ENCODE assay signal across 17 cellular contexts in the genomic region with DNA sequence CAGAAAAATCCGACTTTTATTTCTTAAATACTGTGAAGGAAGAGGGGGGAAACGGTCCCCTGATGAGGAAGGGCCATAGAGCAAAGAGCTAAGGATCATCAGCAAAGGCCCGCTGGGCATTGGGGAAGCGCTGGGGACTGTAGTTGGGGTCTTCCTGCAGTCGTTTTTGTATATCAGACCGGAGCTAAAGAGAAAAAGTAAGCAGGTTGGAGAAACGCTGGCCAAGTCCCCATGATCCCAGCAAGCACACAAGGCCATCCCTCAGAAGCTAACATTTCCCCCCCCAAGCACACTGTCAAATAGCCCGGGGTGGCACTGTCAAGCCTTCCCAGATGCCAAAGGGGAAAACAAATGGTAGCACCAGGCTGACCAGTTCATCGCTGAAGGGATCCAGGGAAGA. TPM values are rescaled to one million over a fixed set of nuclear protein-coding genes. Genes with fewer than 3 reads are reported as not detected.
DNase-seq lines count a peak whose midpoint lies in the region; ATAC-seq and TF ChIP-seq lines count a peak whose summit lies in the region.
"Had no signal": no experiment of that assay in that cellular context is flagged by ENCODE, and none has a peak within 500 bp of the region (broad histone marks: within the 10 kb centered on the region; RNA-seq: fewer than 3 reads in every experiment).

No MANE protein-coding gene starts in this region.

- no peaks in the 10 kb centered on the region for H3K9me3 ChIP-seq in RWPE2 (ENCODE audit: severe bottlenecking)
- H3K9me3 ChIP-seq: body of pancreas, esophagus muscularis mucosa had no signal

- H3K27me3 Mint-ChIP-seq in activated naive CD4-positive, alpha-beta T cell treated with anti-CD3 and anti-CD28 coated beads, Interleukin-2, amount 50 U/mL, for 24 hours, result no peaks in the 10 kb centered on the region
- peaks cover 8% of the 10 kb centered on the region for H3K27me3 Mint-ChIP-seq in endothelial cell (ENCODE audit: unreplicated experiment)
- H3K27me3 Mint-ChIP-seq: CD4-positive, alpha-beta T cell; naive thymus-derived CD4-positive, alpha-beta T cell had no signal

- H3K27ac Mint-ChIP-seq in activated naive CD4-positive, alpha-beta T cell treated with anti-CD3 and anti-CD28 coated beads, Interleukin-2, amount 50 U/mL, for 24 hours, result peak overlapping the region; percentile 46
- H3K27ac Mint-ChIP-seq in endothelial cell (ENCODE audit: unreplicated experiment), result no peak overlapping the region

- H3K27me3 ChIP-seq in RWPE2 (ENCODE audit: insufficient read depth, poor library complexity, severe bottlenecking), result no peaks in the 10 kb centered on the region
- H3K27me3 ChIP-seq: body of pancreas, esophagus muscularis mucosa had no signal

- H3K4me3 Mint-ChIP-seq in activated naive CD4-positive, alpha-beta T cell treated with anti-CD3 and anti-CD28 coated beads, Interleukin-2, amount 50 U/mL, for 24 hours, result no peak overlapping the region
- H3K4me3 Mint-ChIP-seq in endothelial cell (ENCODE audit: unreplicated experiment), result peak overlapping the region; percentile 42
- H3K4me3 Mint-ChIP-seq: CD4-positive, alpha-beta T cell; naive thymus-derived CD4-positive, alpha-beta T cell had no signal

- H3K36me3 Mint-ChIP-seq in activated naive CD4-positive, alpha-beta T cell treated with anti-CD3 and anti-CD28 coated beads, Interleukin-2, amount 50 U/mL, for 24 hours, result peaks cover 11% of the 10 kb centered on the region
- peaks cover 36% of the 10 kb centered on the region for H3K36me3 Mint-ChIP-seq in endothelial cell (ENCODE audit: low read depth, unreplicated experiment)

- no peak for DNase-seq in activated naive CD4-positive, alpha-beta T cell treated with Interleukin-2 at 50 U/mL for 16 hours
- DNase-seq in RWPE2 (ENCODE audit: low spot score), result no peak
- DNase-seq in endothelial cell (ENCODE audit: low spot score), result no peak
- DNase-seq in stimulated activated naive CD8-positive, alpha-beta T cell treated with anti-CD3 and anti-CD28 coated beads, Interleukin-15, Interleukin-2, amounts not matched to agents 100 U/mL and 50 U/mL, for 24 hours, result no peak
- no peak for DNase-seq in effector CD8-positive, alpha-beta T cell (lab: John Stamatoyannopoulos, UW)
- DNase-seq: activated CD8-positive, alpha-beta memory T cell treated with anti-CD3 and anti-CD28 coated beads for 24 hours; activated gamma-delta T cell; body of pancreas; CD4-positive, alpha-beta T cell; naive thymus-derived CD4-positive, alpha-beta T cell; NCI-H1694 treated with DMSO at 0.1 percent for 48 hours; NCI-H524 had no signal

- H3K4me1 ChIP-seq in RWPE2 (ENCODE audit: insufficient read depth, poor library complexity, severe bottlenecking), result no peaks in the 10 kb centered on the region
- H3K4me1 ChIP-seq: body of pancreas, esophagus muscularis mucosa had no signal

- no peak for TF ChIP-seq CTCF in RWPE2 (IDR thresholded peaks at IDR 0.05; ENCODE audit: poor library complexity, severe bottlenecking)
- no peak for TF ChIP-seq CTCF in endothelial cell (IDR thresholded peaks at IDR 0.05; ENCODE audit: unreplicated experiment)

- peaks cover 87% of the 10 kb centered on the region for H3K36me3 ChIP-seq in RWPE2 (ENCODE audit: low read depth)

- H3K4me1 Mint-ChIP-seq in activated naive CD4-positive, alpha-beta T cell treated with anti-CD3 and anti-CD28 coated beads, Interleukin-2, amount 50 U/mL, for 24 hours, result no peaks in the 10 kb centered on the region
- H3K4me1 Mint-ChIP-seq in endothelial cell (ENCODE audit: unreplicated experiment), result no peaks in the 10 kb centered on the region

- no peaks in the 10 kb centered on the region for H3K9me3 Mint-ChIP-seq in activated naive CD4-positive, alpha-beta T cell treated with anti-CD3 and anti-CD28 coated beads, Interleukin-2, amount 50 U/mL, for 24 hours
- H3K9me3 Mint-ChIP-seq in endothelial cell (ENCODE audit: unreplicated experiment), result no peaks in the 10 kb centered on the region
- H3K9me3 Mint-ChIP-seq: CD4-positive, alpha-beta T cell; naive thymus-derived CD4-positive, alpha-beta T cell had no signal

- H3K4me3 ChIP-seq in RWPE2 (ENCODE audit: severe bottlenecking), result no peak overlapping the region
- H3K4me3 ChIP-seq: body of pancreas, esophagus muscularis mucosa had no signal

- ATAC-seq in RWPE2 (ENCODE audit: low read depth), result peak; percentile 12; the same call in 2 of the 3 replicates
- peak; percentile 9 for ATAC-seq in stimulated activated naive CD8-positive, alpha-beta T cell treated with anti-CD3 and anti-CD28 coated beads, Interleukin-15, Interleukin-2, amounts not matched to agents 100 U/mL and 50 U/mL, for 24 hours
- ATAC-seq in HG02852 (IDR thresholded peaks at IDR 0.05; ENCODE audit: unreplicated experiment), result no peak
- no peak for ATAC-seq in HG03108 (IDR thresholded peaks at IDR 0.05; ENCODE audit: unreplicated experiment)
- ATAC-seq: body of pancreas; naive thymus-derived CD4-positive, alpha-beta T cell had no signal

- H3K27ac ChIP-seq in RWPE2 (ENCODE audit: poor library complexity, severe bottlenecking), result no peak overlapping the region
- H3K27ac ChIP-seq: body of pancreas, esophagus muscularis mucosa had no signal

RNA-seq across cellular contexts. Expression of gene BAG6, which starts 13.4 kb away (rescaled TPM):
- 312 TPM for total RNA-seq in endothelial cell (ENCODE audit: unreplicated experiment)

RNA-seq across cellular contexts. Expression of gene APOM, which starts 16.7 kb away (rescaled TPM):
- 0.92 TPM for total RNA-seq in endothelial cell (ENCODE audit: unreplicated experiment)

RNA-seq across cellular contexts. Expression of gene PRRC2A, which starts 18.5 kb away (rescaled TPM):
- total RNA-seq in endothelial cell (ENCODE audit: unreplicated experiment), result 149 TPM

RNA-seq across cellular contexts. Expression of gene C6orf47, which starts 21.5 kb away (rescaled TPM):
- total RNA-seq in endothelial cell (ENCODE audit: unreplicated experiment), result 13.1 TPM

RNA-seq across cellular contexts. Expression of gene AIF1, which starts 24.0 kb away (rescaled TPM):
- 22.8 TPM for total RNA-seq in endothelial cell (ENCODE audit: unreplicated experiment)
- total RNA-seq: pulmonary artery endothelial cell had no signal

Comparison
In these comparisons a context has a peak if more than half of its experiments do, and no peak if none do; other contexts are left out.
1. ATAC-seq: peak in RWPE2 (single experiment) and stimulated activated naive CD8-positive, alpha-beta T cell treated with anti-CD3 and anti-CD28 coated beads, Interleukin-15, Interleukin-2, amounts not matched to agents 100 U/mL and 50 U/mL, for 24 hours (single experiment); none in HG02852 (single experiment) and HG03108 (single experiment).